25 cellular contexts compared by ENCODE assay signal in the genomic region with DNA sequence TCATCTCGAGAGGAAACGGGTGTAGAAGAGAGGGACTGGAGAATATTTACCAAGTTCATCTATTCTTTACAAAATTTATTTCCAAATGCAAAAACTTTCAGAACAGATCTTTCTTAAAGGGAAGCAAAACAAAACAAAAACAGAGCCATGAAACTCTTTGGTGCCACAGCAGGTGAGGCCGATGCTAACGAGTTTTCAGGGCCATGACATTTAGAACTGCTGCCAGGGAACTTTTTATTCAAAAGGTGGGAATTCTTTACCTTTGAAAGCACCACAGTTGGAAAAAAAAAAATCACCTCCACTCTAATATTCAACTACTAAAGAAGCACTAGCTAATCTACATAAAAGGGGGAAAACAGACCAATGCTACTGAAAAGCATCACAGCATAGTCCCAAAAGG.
"Had no signal": no experiment of that assay in that cellular context is flagged by ENCODE, and none has a peak within 500 bp of the region (broad histone marks: within the 10 kb centered on the region; RNA-seq: fewer than 3 reads in every experiment).

No MANE protein-coding gene starts in this region.

- H3K4me1 ChIP-seq: left ventricle myocardium inferior, stomach, testis, thyroid gland, transverse colon, upper lobe of left lung, vagina had no signal

- H3K79me2 ChIP-seq: hepatocyte had no signal

- H3K4me2 ChIP-seq: hepatocyte had no signal

- H2AFZ ChIP-seq: hepatocyte had no signal

- H3K9me3 ChIP-seq: left ventricle myocardium inferior, ovary, stomach, testis, thyroid gland, transverse colon, upper lobe of left lung, vagina had no signal

- H3K27ac ChIP-seq: hepatocyte, left ventricle myocardium inferior, ovary, skin epidermis, stomach, testis, thyroid gland, transverse colon, upper lobe of left lung, vagina had no signal

- ATAC-seq: natural killer cell; right cardiac atrium; sciatic nerve; stimulated activated naive B cell treated with anti-CD40 and anti-IgM and Interleukin-4, amounts not matched to agents 10 μg/mL and 1 μg/mL and 100 μg/mL, for 72 hours; stimulated activated naive CD8-positive, alpha-beta T cell treated with anti-CD3 and anti-CD28 coated beads, Interleukin-15, Interleukin-2, amounts not matched to agents 100 U/mL and 50 U/mL, for 24 hours had no signal

- H3K4me3 ChIP-seq: hepatocyte, left ventricle myocardium inferior, lung, ovary, skin epidermis, stomach, testis, thyroid gland, transverse colon, upper lobe of left lung, vagina had no signal

- DNase-seq: islet precursor cell; left ventricle myocardium inferior; mesendoderm; naive B cell; natural killer cell; nephron progenitor cell; ovary; retina; right cardiac atrium; stimulated activated CD4-positive, alpha-beta T cell treated with anti-CD3 and anti-CD28 coated beads, Interleukin-12 subunit alpha, Interleukin-12 subunit beta, amount 100 ng/mL, for 4 hours; stimulated activated CD4-positive, alpha-beta T cell treated with anti-CD3 and anti-CD28 coated beads, Interleukin-15, amount 100 ng/mL, for 24 hours; stimulated activated CD4-positive, alpha-beta T cell treated with anti-CD3 and anti-CD28 coated beads, Interleukin-2, amount 100 ng/mL, for 24 hours; stimulated activated CD4-positive, alpha-beta T cell treated with anti-CD3 and anti-CD28 coated beads, Interleukin-4, amount 100 ng/mL, for 1 hour; stimulated activated naive B cell treated with anti-CD40 and anti-IgM and Interleukin-4, amounts not matched to agents 10 μg/mL and 1 μg/mL and 100 μg/mL, for 72 hours; stimulated activated naive CD8-positive, alpha-beta T cell treated with anti-CD3 and anti-CD28 coated beads, Interleukin-15, Interleukin-2, amounts not matched to agents 100 U/mL and 50 U/mL, for 24 hours; stomach; testis; thyroid gland; transverse colon; upper lobe of left lung had no signal

- H3K36me3 ChIP-seq: left ventricle myocardium inferior, ovary, stomach, thyroid gland, transverse colon, upper lobe of left lung, vagina had no signal

- H3K27me3 ChIP-seq: hepatocyte, ovary, stomach, testis, thyroid gland, transverse colon, upper lobe of left lung, vagina had no signal
